In the genomic region with DNA sequence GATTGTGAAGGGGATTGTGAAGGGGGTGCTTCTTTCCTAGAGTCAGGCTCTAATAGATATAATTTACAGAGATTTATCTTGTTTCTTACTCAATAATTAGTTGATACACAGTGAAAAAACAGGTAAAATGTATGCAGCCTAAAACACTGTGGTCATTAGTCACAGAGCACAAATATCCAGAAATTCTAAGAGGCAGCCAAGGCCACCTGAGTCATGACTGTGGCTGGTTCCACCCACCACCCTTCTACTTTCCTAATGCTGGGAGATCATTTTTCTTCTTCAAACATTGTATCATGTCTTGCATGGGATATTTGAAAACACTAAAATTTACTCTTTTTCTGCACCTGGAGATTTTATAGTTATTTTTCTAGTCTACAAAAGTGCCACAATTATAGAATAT, we compare ENCODE assay signal across 23 cellular contexts.
A peak's percentile ranks its signal among the peaks of the same experiment; 100 is the strongest.
DNase-seq lines count a peak whose midpoint lies in the region; ATAC-seq and TF ChIP-seq lines count a peak whose summit lies in the region.
"Had no signal": no experiment of that assay in that cellular context is flagged by ENCODE, and none has a peak within 500 bp of the region (broad histone marks: within the 10 kb centered on the region; RNA-seq: fewer than 3 reads in every experiment).

No MANE protein-coding gene starts in this region.

- no peaks in the 10 kb centered on the region for H3K27me3 ChIP-seq in adipocyte (replicated peaks; ENCODE audit: control insufficient read depth, insufficient read depth, low read length)
- H3K27me3 ChIP-seq: neutrophil had no signal

- TF ChIP-seq CTCF in fibroblast of mammary gland (conservative IDR thresholded peaks at IDR 0.05; ENCODE audit: control insufficient read depth, insufficient read depth, low read depth, low read length) = no peak

- ATAC-seq in sciatic nerve = no peak
- no peak for ATAC-seq in Right ventricle myocardium inferior
- ATAC-seq: activated naive CD8-positive, alpha-beta T cell treated with anti-CD3 and anti-CD28 coated beads, Interleukin-2, amount 50 U/mL, for 24 hours; K562; stimulated activated naive B cell treated with anti-CD40 and anti-IgM and Interleukin-4, amounts not matched to agents 10 μg/mL and 1 μg/mL and 100 μg/mL, for 72 hours had no signal

- no peaks in the 10 kb centered on the region for H3K9me3 ChIP-seq in adipocyte (ENCODE audit: control insufficient read depth, low read length)
- H3K9me3 ChIP-seq: neutrophil had no signal

- no peak overlapping the region for H3K9ac ChIP-seq in adipocyte (ENCODE audit: low read length)

- H3K4me3 ChIP-seq in adipocyte (ENCODE audit: low read length) (no peak overlapping the region), fibroblast of mammary gland (ENCODE audit: control insufficient read depth, low read depth, low read length) (no peak overlapping the region)
- H3K4me3 ChIP-seq: K562 had no signal

- intact Hi-C loops in sciatic nerve (cut with DNase I) = no loop called here
- intact Hi-C loops in Right ventricle myocardium inferior (cut with DNase I) = no loop called here

- peaks cover 13% of the 10 kb centered on the region for H3K4me1 ChIP-seq in adipocyte (ENCODE audit: control insufficient read depth, insufficient read depth, low read length)

- DNase-seq in GM03348 (ENCODE audit: low spot score) = peak; percentile 66
- peak; percentile 36 for DNase-seq in adipocyte (ENCODE audit: low read depth)
- DNase-seq in fibroblast of mammary gland (ENCODE audit: low read depth) = peak; percentile 28
- peak; percentile 27 for DNase-seq in stromal cell of bone marrow (ENCODE audit: low read depth)
- no peak for DNase-seq in sciatic nerve (ENCODE audit: low spot score)
- DNase-seq in occipital lobe (lab: John Stamatoyannopoulos, UW) = no peak
- DNase-seq in Right ventricle myocardium inferior (ENCODE audit: missing footprints) = no peak
- DNase-seq: activated CD4-positive, alpha-beta T cell treated with anti-CD3 and anti-CD28 coated beads for 4 hours; activated gamma-delta T cell treated with Interleukin-2 at 50 U/mL for 16 hours; activated naive CD8-positive, alpha-beta T cell treated with anti-CD3 and anti-CD28 coated beads, Interleukin-2, amount 50 U/mL, for 24 hours; activated T-cell treated with anti-CD3 and anti-CD28 coated beads, Interleukin-2, amount 50 U/mL, for 24 hours; caudate nucleus; CD4-positive, alpha-beta memory T cell; DMS 273 treated with DMSO at 0.1 percent for 48 hours; GOT3; head of caudate nucleus; mesenchymal stem cell; NCI-H146; NCI-H524; stimulated activated CD4-positive, alpha-beta T cell treated with anti-CD3 and anti-CD28 coated beads, Interleukin-4, amount 100 ng/mL, for 1 hour; stimulated activated naive B cell treated with anti-CD40 and anti-IgM and Interleukin-4, amounts not matched to agents 10 μg/mL and 1 μg/mL and 100 μg/mL, for 72 hours had no signal

- no peaks in the 10 kb centered on the region for H3K36me3 ChIP-seq in adipocyte (ENCODE audit: control insufficient read depth, insufficient read depth, low read length, severe bottlenecking)
- H3K36me3 ChIP-seq: neutrophil had no signal

Comparison
In these comparisons a context has a peak if more than half of its experiments do, and no peak if none do; other contexts are left out.
1. DNase-seq: peak in GM03348 (single experiment), adipocyte (single experiment), fibroblast of mammary gland (single experiment) and stromal cell of bone marrow (single experiment); none in sciatic nerve (single experiment), occipital lobe (single experiment) and Right ventricle myocardium inferior (single experiment).